ENCODE assay signal across 12 cellular contexts in genomic region chr6:96795481-96795880, GRCh38. TPM values are rescaled to one million over a fixed set of nuclear protein-coding genes. Genes with fewer than 3 reads are reported as not detected.
DNase-seq lines count a peak whose midpoint lies in the region; ATAC-seq lines count a peak whose summit lies in the region.
"Had no signal": no experiment of that assay in that cellular context is flagged by ENCODE, and none has a peak within 500 bp of the region (broad histone marks: within the 10 kb centered on the region; RNA-seq: fewer than 3 reads in every experiment).

No MANE protein-coding gene starts in this region.

- H2BK120ac ChIP-seq in neuronal stem cell (ENCODE audit: low read depth, low read length), result no peak overlapping the region

- no peak overlapping the region for H3K4me2 ChIP-seq in neuronal stem cell (ENCODE audit: insufficient read depth, low read length, poor library complexity, severe bottlenecking)

- no peaks in the 10 kb centered on the region for H3K4me1 Mint-ChIP-seq in naive thymus-derived CD4-positive, alpha-beta T cell

- no peak overlapping the region for H3K27ac Mint-ChIP-seq in naive thymus-derived CD4-positive, alpha-beta T cell

- no peak overlapping the region for H4K8ac ChIP-seq in neuronal stem cell (ENCODE audit: low read depth, low read length)

- H3K4me1 ChIP-seq in neuronal stem cell (ENCODE audit: control insufficient read depth in 2 of 2, insufficient read depth in 1 of 2, low read depth in 1 of 2, low read length in 2 of 2), result peaks cover 0 to 2% of the 10 kb centered on the region in 2 donors
- no peaks in the 10 kb centered on the region for H3K4me1 ChIP-seq in naive thymus-derived CD4-positive, alpha-beta T cell (ENCODE audit: control insufficient read depth in 2 of 2, insufficient read depth in 2 of 2, low read length in 2 of 2)

- no peak overlapping the region for H2AFZ ChIP-seq in neuronal stem cell (ENCODE audit: low read length)

- no CpG with 5 or more reads among the region's 2 CpGs for WGBS in neuronal stem cell (ENCODE audit: extremely low coverage in 2 of 2, insufficient read length in 2 of 2, insufficient replicate concordance in 1 of 2), 2 donors

- POLR2A ChIA-PET in naive thymus-derived CD4-positive, alpha-beta T cell (lab: Charles Lee), result no interaction called here

- no peak overlapping the region for H3K9ac ChIP-seq in neuronal stem cell (ENCODE audit: low read depth, low read length, poor library complexity)

- H4K91ac ChIP-seq in neuronal stem cell (ENCODE audit: low read depth, low read length, poor library complexity), result no peak overlapping the region

- peaks cover 0 to 6% (median 0%) of the 10 kb centered on the region in 5 donors for H3K36me3 Mint-ChIP-seq in naive thymus-derived CD4-positive, alpha-beta T cell

- no peak overlapping the region for H2BK15ac ChIP-seq in neuronal stem cell (ENCODE audit: low read length)

- peak; percentile 100 for ATAC-seq in HG02623 (IDR thresholded peaks at IDR 0.05; ENCODE audit: unreplicated experiment)
- ATAC-seq in HG03457 (IDR thresholded peaks at IDR 0.05; ENCODE audit: unreplicated experiment), result peak; percentile 99
- ATAC-seq in naive thymus-derived CD4-positive, alpha-beta T cell, result no peak
- ATAC-seq: Panc1 had no signal

- H2AK5ac ChIP-seq in neuronal stem cell (ENCODE audit: low read depth, low read length), result no peak overlapping the region

- peaks cover 0 to 5% (median 0%) of the 10 kb centered on the region in 5 donors for H3K27me3 Mint-ChIP-seq in naive thymus-derived CD4-positive, alpha-beta T cell

- H3K18ac ChIP-seq in neuronal stem cell (ENCODE audit: low read length), result no peak overlapping the region

- no peaks in the 10 kb centered on the region for H3K9me3 ChIP-seq in neuronal stem cell (replicated peaks in 1 of 2; ENCODE audit: control insufficient read depth in 2 of 2, insufficient read depth in 1 of 2, low read depth in 1 of 2, low read length in 2 of 2)
- H3K9me3 ChIP-seq in naive thymus-derived CD4-positive, alpha-beta T cell (ENCODE audit: control insufficient read depth in 2 of 3, low read length in 3 of 3), result no peaks in the 10 kb centered on the region

- no peak overlapping the region for H3K23ac ChIP-seq in neuronal stem cell (ENCODE audit: low read depth, low read length, poor library complexity)

- H3K27me3 ChIP-seq in neuronal stem cell (ENCODE audit: control insufficient read depth in 3 of 3, insufficient read depth in 3 of 3, low read depth in 1 of 3, low read length in 3 of 3), result no peaks in the 10 kb centered on the region
- H3K27me3 ChIP-seq in naive thymus-derived CD4-positive, alpha-beta T cell (ENCODE audit: control insufficient read depth in 2 of 2, insufficient read depth in 2 of 2, low read length in 2 of 2), result no peaks in the 10 kb centered on the region

- H3K9me3 Mint-ChIP-seq in naive thymus-derived CD4-positive, alpha-beta T cell, result peaks cover 0 to 2% (median 0%) of the 10 kb centered on the region in 11 donors

- CTCF ChIA-PET in naive thymus-derived CD4-positive, alpha-beta T cell (lab: Charles Lee), result no interaction called here

- H3K4me3 Mint-ChIP-seq in naive thymus-derived CD4-positive, alpha-beta T cell, result no peak overlapping the region

- H2BK5ac ChIP-seq in neuronal stem cell (ENCODE audit: low read length), result no peak overlapping the region

- H3K4me3 ChIP-seq in neuronal stem cell (ENCODE audit: low read length in 2 of 2), result no peak overlapping the region
- no peak overlapping the region for H3K4me3 ChIP-seq in naive thymus-derived CD4-positive, alpha-beta T cell (ENCODE audit: low read length)
- H3K4me3 ChIP-seq: skin epidermis had no signal

- peaks cover 0 to 3% of the 10 kb centered on the region in 2 donors for H3K36me3 ChIP-seq in neuronal stem cell (replicated peaks in 1 of 2; ENCODE audit: control insufficient read depth in 2 of 2, insufficient read depth in 2 of 2, low read length in 2 of 2)
- H3K36me3 ChIP-seq in naive thymus-derived CD4-positive, alpha-beta T cell (ENCODE audit: control insufficient read depth in 2 of 3, insufficient read depth in 3 of 3, low read length in 3 of 3), result no peaks in the 10 kb centered on the region

- H3K14ac ChIP-seq in neuronal stem cell (ENCODE audit: low read length), result no peak overlapping the region

- intact Hi-C loops in naive thymus-derived CD4-positive, alpha-beta T cell (cut with micrococcal nuclease), result no loop called here

- no peak overlapping the region for H3K27ac ChIP-seq in neuronal stem cell (replicated peaks; ENCODE audit: low read length)
- no peak overlapping the region for H3K27ac ChIP-seq in naive thymus-derived CD4-positive, alpha-beta T cell (ENCODE audit: low read depth, low read length)
- H3K27ac ChIP-seq: skin epidermis had no signal

- H3K79me1 ChIP-seq in neuronal stem cell (ENCODE audit: low read depth, low read length), result no peaks in the 10 kb centered on the region

- H2BK12ac ChIP-seq in neuronal stem cell (ENCODE audit: low read length), result no peak overlapping the region

- DNase-seq in GM19240 (ENCODE audit: insufficient read length, low spot score), result peak; percentile 41
- peak; percentile 14 for DNase-seq in neuronal stem cell (ENCODE audit: low spot score)
- no peak for DNase-seq in NCI-H446 (lab: John Stamatoyannopoulos, UW)
- no peak for DNase-seq in naive thymus-derived CD4-positive, alpha-beta T cell
- no peak for DNase-seq in T-helper 1 cell
- DNase-seq in AG20443 (ENCODE audit: low spot score), result no peak
- DNase-seq: DMS153, NCI-H2029 had no signal

- H3K4ac ChIP-seq in neuronal stem cell (ENCODE audit: low read length), result no peak overlapping the region

RNA-seq across cellular contexts. Expression of gene GPR63, which starts 41.8 kb away (rescaled TPM):
- polyA plus RNA-seq in neuronal stem cell (2013, experiment 1 of 2), result 6.5 TPM
- 6.7 TPM for polyA plus RNA-seq in neuronal stem cell (2013, experiment 2 of 2)
- total RNA-seq in naive thymus-derived CD4-positive, alpha-beta T cell, result 1 to 10 TPM in 1 of 5 experiments, under 1 TPM in 4; 0.24 to 3.1 (median 0.37) TPM
- polyA plus RNA-seq in naive thymus-derived CD4-positive, alpha-beta T cell, result under 1 TPM in 1 of 2 donors, not detected in 1; 0.20 TPM

Comparison
In these comparisons a context has a peak if more than half of its experiments do, and no peak if none do; other contexts are left out.
1. DNase-seq: peak in GM19240 (single experiment) and neuronal stem cell (single experiment); none in NCI-H446 (0 of 2), naive thymus-derived CD4-positive, alpha-beta T cell (0 of 9), T-helper 1 cell (0 of 5) and AG20443 (single experiment).